Comparison of ENCODE assay signal across 19 cellular contexts in genomic region chr3:40864146-40864782, GRCh38.
DNase-seq lines count a peak whose midpoint lies in the region; ATAC-seq, FAIRE-seq and TF ChIP-seq lines count a peak whose summit lies in the region.
"Had no signal": no experiment of that assay in that cellular context is flagged by ENCODE, and none has a peak within 500 bp of the region (broad histone marks: within the 10 kb centered on the region; RNA-seq: fewer than 3 reads in every experiment).

No MANE protein-coding gene starts in this region.

- H2BK5ac ChIP-seq in IMR-90 (ENCODE audit: low read depth, low read length, poor library complexity, severe bottlenecking) = no peak overlapping the region

- intact Hi-C loops in IMR-90 (cut with micrococcal nuclease) = no loop called here
- intact Hi-C loops in endothelial cell of umbilical vein (cut with micrococcal nuclease) = no loop called here
- intact Hi-C loops in colonic mucosa (cut with DNase I) = no loop called here

- H2AK9ac ChIP-seq in IMR-90 (replicated peaks; ENCODE audit: low read depth, low read length, poor library complexity) = peak overlapping the region; percentile 65

- H3K18ac ChIP-seq in IMR-90 (ENCODE audit: low read depth, low read length) = no peak overlapping the region

- peaks cover 10% of the 10 kb centered on the region; the same call in 1 of the 2 replicates for H3K9me2 ChIP-seq in GM23338 (ENCODE audit: insufficient read depth)

- H3K9me3 ChIP-seq in IMR-90 (ENCODE audit: control insufficient read depth, insufficient read depth, low read length) (peaks cover 2% of the 10 kb centered on the region; the same call in 1 of the 2 replicates), endothelial cell of umbilical vein (replicated peaks; ENCODE audit: control insufficient read depth, insufficient read depth, low read length) (no peaks in the 10 kb centered on the region), osteoblast (ENCODE audit: low read depth, low read length) (no peaks in the 10 kb centered on the region), colonic mucosa (no peaks in the 10 kb centered on the region)

- TF ChIP-seq CTCF in IMR-90 (conservative IDR thresholded peaks at IDR 0.05; ENCODE audit: low read depth, low read length) = no peak
- no peak for TF ChIP-seq CTCF in NB4 (IDR thresholded peaks at IDR 0.05; ENCODE audit: low read depth, low read length)
- no peak for TF ChIP-seq CTCF in endothelial cell of umbilical vein (IDR thresholded peaks at IDR 0.05; ENCODE audit: extremely low read depth in 1 of 2, insufficient read depth in 1 of 2, low read depth in 1 of 2, low read length in 2 of 2)
- no peak for TF ChIP-seq CTCF in osteoblast (IDR thresholded peaks at IDR 0.05; ENCODE audit: extremely low read depth, low read depth, low read length)
- TF ChIP-seq CTCF in colonic mucosa (IDR thresholded peaks at IDR 0.05) = no peak
- no peak for TF ChIP-seq CTCF in GM23338 (conservative IDR thresholded peaks at IDR 0.05; ENCODE audit: low read depth in 2 of 2)

- no peak overlapping the region for H3K4me2 ChIP-seq in IMR-90 (ENCODE audit: low read depth, low read length)
- no peak overlapping the region for H3K4me2 ChIP-seq in endothelial cell of umbilical vein (ENCODE audit: insufficient read depth, low read length)
- H3K4me2 ChIP-seq in osteoblast (ENCODE audit: insufficient read depth, low read length) = no peak overlapping the region
- no peak overlapping the region for H3K4me2 ChIP-seq in GM23338

- TF ChIP-seq POLR2A in IMR-90 (IDR thresholded peaks at IDR 0.05; ENCODE audit: low read depth, low read length) (no peak), NB4 (IDR thresholded peaks at IDR 0.05; ENCODE audit: extremely low read depth, insufficient read length) (no peak), endothelial cell of umbilical vein (IDR thresholded peaks at IDR 0.05; ENCODE audit: low read depth, low read length) (no peak)

- no peak overlapping the region for H2AK5ac ChIP-seq in IMR-90 (ENCODE audit: low read depth, low read length)

- no peak overlapping the region for H4K5ac ChIP-seq in IMR-90 (ENCODE audit: low read depth, low read length)

- DNase-seq in IMR-90 (no peak), NB4 (ENCODE audit: low read depth) (peak; percentile 4), endothelial cell of umbilical vein (ENCODE audit: low read depth, low spot score) (peak; percentile 20), osteoblast (ENCODE audit: insufficient read length, low spot score, missing footprints) (no peak), colonic mucosa (no peak), GM23338 (ENCODE audit: low spot score) (no peak)
- DNase-seq: DMS79, NCI-H1048, NCI-H1436, NCI-H1930, NCI-H345, NCI-H524 treated with DMSO at 0.1 percent for 48 hours, SIG-M5 had no signal

- no peaks in the 10 kb centered on the region for H3K9me3 Mint-ChIP-seq in GM23338

- H3K4me3 ChIP-seq in IMR-90 (ENCODE audit: insufficient read depth, low read depth, low read length) (no peak overlapping the region), NB4 (ENCODE audit: low read depth, low read length) (no peak overlapping the region), endothelial cell of umbilical vein (replicated peaks in 1 of 3; ENCODE audit: insufficient read depth in 1 of 3, low read depth in 1 of 3, low read length in 3 of 3) (no peak overlapping the region), osteoblast (ENCODE audit: insufficient read depth, low read length) (no peak overlapping the region), colonic mucosa (no peak overlapping the region), GM23338 (no peak overlapping the region)

- dilution Hi-C loops in IMR-90 (cut with HindIII; ENCODE audit: low sequenced_read_pairs, unreplicated experiment) (no loop called here), endothelial cell of umbilical vein (cut with MboI; ENCODE audit: extremely low pct_ligation_motif_present, low sequenced_read_pairs) (no loop called here)

- no peak overlapping the region for H3K23ac ChIP-seq in IMR-90 (ENCODE audit: low read depth, low read length)

- H3K9me1 ChIP-seq in IMR-90 (ENCODE audit: insufficient read depth, low read length) (no peaks in the 10 kb centered on the region), endothelial cell of umbilical vein (replicated peaks; ENCODE audit: control insufficient read depth, extremely low read depth, insufficient read depth, low read length) (no peaks in the 10 kb centered on the region)

- H3K27ac ChIP-seq in IMR-90 (ENCODE audit: insufficient read depth, low read length) = no peak overlapping the region
- no peak overlapping the region for H3K27ac ChIP-seq in endothelial cell of umbilical vein (ENCODE audit: insufficient read depth, low read depth, low read length)
- no peak overlapping the region for H3K27ac ChIP-seq in osteoblast (ENCODE audit: low read depth, low read length)
- no peak overlapping the region for H3K27ac ChIP-seq in colonic mucosa
- no peak overlapping the region for H3K27ac ChIP-seq in GM23338 (ENCODE audit: low read depth)
- H3K27ac ChIP-seq: HL-60 had no signal

- no peak overlapping the region for H3K56ac ChIP-seq in IMR-90 (ENCODE audit: extremely low read depth, insufficient read depth, low read length)

- no peak for FAIRE-seq in endothelial cell of umbilical vein (lab: Jason Lieb, UNC)
- FAIRE-seq: GM12892, HTR-8/SVneo had no signal

- no peak overlapping the region for H2BK120ac ChIP-seq in IMR-90 (ENCODE audit: low read depth, low read length)

- H4K91ac ChIP-seq in IMR-90 (ENCODE audit: insufficient read depth, low read depth, low read length) = no peak overlapping the region

- WGBS in IMR-90 (ENCODE audit: extremely low coverage in 2 of 2, insufficient read length in 1 of 2), 2 experiments = no CpG with 5 or more reads among the region's 3 CpGs

- BruUV-seq in IMR-90 (replicated peaks; lab: Mats Ljungman, UMichigan) (no TSS peak), endothelial cell of umbilical vein (replicated peaks; lab: Mats Ljungman, UMichigan) (no TSS peak)

- peaks cover 2% of the 10 kb centered on the region for H3K27me3 Mint-ChIP-seq in GM23338 (ENCODE audit: insufficient read depth, low read depth, poor library complexity)

- in situ Hi-C loops in IMR-90 (cut with MboI; ENCODE audit: low sequenced_read_pairs) = no loop called here

- no peaks in the 10 kb centered on the region for H4K20me1 ChIP-seq in IMR-90 (ENCODE audit: insufficient read depth, low read length)
- no peaks in the 10 kb centered on the region for H4K20me1 ChIP-seq in endothelial cell of umbilical vein (replicated peaks; ENCODE audit: control insufficient read depth, extremely low read depth, insufficient read depth, low read length)
- H4K20me1 ChIP-seq in osteoblast (ENCODE audit: insufficient read depth, low read length) = no peaks in the 10 kb centered on the region
- H4K20me1 ChIP-seq in GM23338 (replicated peaks; ENCODE audit: insufficient read depth) = no peaks in the 10 kb centered on the region

- H3F3A ChIP-seq in GM23338 (replicated peaks; ENCODE audit: low read depth) = no peaks in the 10 kb centered on the region

- no peaks in the 10 kb centered on the region for H3K79me1 ChIP-seq in IMR-90 (ENCODE audit: low read depth in 1 of 2, low read length in 2 of 2)

- H3K4me3 Mint-ChIP-seq in GM23338 = no peak overlapping the region
- H3K4me3 Mint-ChIP-seq: CD14-positive monocyte had no signal

- no peak overlapping the region for H2BK15ac ChIP-seq in IMR-90 (ENCODE audit: low read depth, low read length)

- H4K8ac ChIP-seq in IMR-90 (ENCODE audit: low read depth in 2 of 2, low read length in 2 of 2) = no peak overlapping the region

- H2AFZ ChIP-seq in IMR-90 (replicated peaks; ENCODE audit: low read length, poor library complexity) (no peak overlapping the region), endothelial cell of umbilical vein (ENCODE audit: low read depth, low read length) (no peak overlapping the region), osteoblast (ENCODE audit: low read length) (peak overlapping the region; percentile 50), GM23338 (no peak overlapping the region)

- H3K36me3 ChIP-seq in IMR-90 (ENCODE audit: control insufficient read depth, insufficient read depth, low read length) = no peaks in the 10 kb centered on the region
- no peaks in the 10 kb centered on the region for H3K36me3 ChIP-seq in endothelial cell of umbilical vein (ENCODE audit: control insufficient read depth in 2 of 2, extremely low read depth in 1 of 2, insufficient read depth in 2 of 2, low read length in 2 of 2)
- H3K36me3 ChIP-seq in osteoblast (ENCODE audit: insufficient read depth, low read length) = no peaks in the 10 kb centered on the region
- no peaks in the 10 kb centered on the region for H3K36me3 ChIP-seq in colonic mucosa
- no peaks in the 10 kb centered on the region for H3K36me3 ChIP-seq in GM23338 (ENCODE audit: insufficient read depth)

- no peak for TF ChIP-seq RAD21 in IMR-90 (IDR thresholded peaks at IDR 0.05; ENCODE audit: low read length)

- H3K4ac ChIP-seq in IMR-90 (ENCODE audit: low read depth, low read length) = no peak overlapping the region

- H3K4me1 ChIP-seq in IMR-90 (ENCODE audit: control insufficient read depth, insufficient read depth, low read length) (no peaks in the 10 kb centered on the region), endothelial cell of umbilical vein (ENCODE audit: control insufficient read depth, extremely low read depth, insufficient read depth, low read length) (no peaks in the 10 kb centered on the region), osteoblast (ENCODE audit: insufficient read depth, low read length) (no peaks in the 10 kb centered on the region), colonic mucosa (no peaks in the 10 kb centered on the region), GM23338 (ENCODE audit: insufficient read depth) (no peaks in the 10 kb centered on the region)

- no peak overlapping the region for H3K27ac Mint-ChIP-seq in GM23338

- ATAC-seq in IMR-90 (ENCODE audit: low read depth) = no peak
- ATAC-seq in GM19452 (IDR thresholded peaks at IDR 0.05; ENCODE audit: unreplicated experiment) = no peak
- ATAC-seq in GM23338 = no peak
- ATAC-seq: SK-N-SH treated with all-trans-retinoic acid at 6 μM for 48 hours had no signal

- H3K79me2 ChIP-seq in endothelial cell of umbilical vein (ENCODE audit: control insufficient read depth, insufficient read depth, low read length) = no peaks in the 10 kb centered on the region
- no peaks in the 10 kb centered on the region for H3K79me2 ChIP-seq in osteoblast (ENCODE audit: insufficient read depth, low read length)
- H3K79me2 ChIP-seq in GM23338 (replicated peaks; ENCODE audit: insufficient read depth) = no peaks in the 10 kb centered on the region

- H3K27me3 ChIP-seq in IMR-90 (ENCODE audit: control insufficient read depth, insufficient read depth, low read length) (no peaks in the 10 kb centered on the region), endothelial cell of umbilical vein (ENCODE audit: control insufficient read depth in 2 of 2, insufficient read depth in 2 of 2, low read length in 2 of 2) (peaks cover 0 to 2% of the 10 kb centered on the region in 2 experiments), osteoblast (ENCODE audit: insufficient read depth, low read length) (no peaks in the 10 kb centered on the region), colonic mucosa (no peaks in the 10 kb centered on the region), GM23338 (ENCODE audit: insufficient read depth) (no peaks in the 10 kb centered on the region)

- CTCF ChIA-PET in IMR-90 (lab: Yijun Ruan, JAX) = no interaction called here
- CTCF ChIA-PET in endothelial cell of umbilical vein (lab: Charles Lee) = interaction anchor here (1.3 kb wide), 1 partner anchor 17 kb away, joined by 3 read pairs; no protein-coding TSS in a partner anchor

- POLR2A ChIA-PET in IMR-90 (lab: Charles Lee; ENCODE audit: unreplicated experiment) (no interaction called here), endothelial cell of umbilical vein (lab: Charles Lee) (no interaction called here)

- no peaks in the 10 kb centered on the region for H3K36me3 Mint-ChIP-seq in GM23338 (ENCODE audit: low read depth)
- H3K36me3 Mint-ChIP-seq: CD14-positive monocyte had no signal

- no peak overlapping the region for H3K14ac ChIP-seq in IMR-90 (replicated peaks; ENCODE audit: low read depth, low read length)

- H3K4me1 Mint-ChIP-seq in GM23338 = peaks cover 5% of the 10 kb centered on the region; the same call in 2 of the 3 replicates
- H3K4me1 Mint-ChIP-seq: CD14-positive monocyte had no signal

- H3K9ac ChIP-seq in IMR-90 (ENCODE audit: low read depth, low read length) (no peak overlapping the region), endothelial cell of umbilical vein (replicated peaks; ENCODE audit: extremely low read depth, insufficient read depth, low read length) (no peak overlapping the region), colonic mucosa (ENCODE audit: low read depth in 2 of 2, low read length in 2 of 2) (no peak overlapping the region)

- no peak overlapping the region for H2BK20ac ChIP-seq in IMR-90 (ENCODE audit: low read depth, low read length)

Comparison
In these comparisons a context has a peak if more than half of its experiments do, and no peak if none do; other contexts are left out.
1. DNase-seq: peak in NB4 (single experiment) and endothelial cell of umbilical vein (single experiment); none in IMR-90 (single experiment), osteoblast (single experiment), colonic mucosa (single experiment) and GM23338 (single experiment).